ENCODE assay signal across 1 cellular context in genomic region chr2:225032249-225032648, GRCh38.
TF ChIP-seq lines count a peak whose summit lies in the region.

No MANE protein-coding gene starts in this region.

TF ChIP-seq in GM12878, 131 proteins besides CTCF, POLR2A, EP300 and RAD21:
- TF ChIP-seq MYC (IDR thresholded peaks at IDR 0.05; ENCODE audit: insufficient read depth, insufficient read length, insufficient replicate concordance, low read length, severe bottlenecking) (no peak), ELK1 (IDR thresholded peaks at IDR 0.05; ENCODE audit: low read depth, low read length) (no peak), ZNF687 (IDR thresholded peaks at IDR 0.05) (no peak), SP1 (IDR thresholded peaks at IDR 0.05; ENCODE audit: low read depth, low read length) (no peak), JUND (IDR thresholded peaks at IDR 0.05; ENCODE audit: low read depth, low read length) (no peak), SREBF2 (IDR thresholded peaks at IDR 0.05; ENCODE audit: low read length) (no peak)
TF ChIP-seq in GM12878: peak in this region for 0.
